In the genomic region with DNA sequence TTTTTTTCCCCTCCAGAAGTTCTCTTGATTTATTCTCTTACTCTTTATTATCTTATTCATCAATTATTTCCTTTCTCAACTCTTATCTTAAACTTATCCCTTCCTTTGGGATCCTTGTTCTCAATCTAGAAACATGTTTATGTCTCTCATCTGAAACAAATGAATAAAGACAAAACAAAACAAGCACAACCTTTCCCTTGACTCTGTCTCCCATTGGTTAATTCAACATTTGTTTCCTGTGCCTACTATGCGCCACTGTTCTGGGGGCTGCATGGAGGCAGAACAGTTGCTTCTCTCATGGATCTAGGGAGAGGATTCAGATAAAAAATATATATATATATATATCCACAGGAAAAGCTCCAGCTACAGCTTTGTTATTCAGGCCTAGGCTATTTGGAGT, we compare ENCODE assay signal across 20 cellular contexts. TPM values are rescaled to one million over a fixed set of nuclear protein-coding genes. Genes with fewer than 3 reads are reported as not detected.
A peak's percentile ranks its signal among the peaks of the same experiment; 100 is the strongest.
DNase-seq lines count a peak whose midpoint lies in the region; ATAC-seq, FAIRE-seq and TF ChIP-seq lines count a peak whose summit lies in the region.
"Had no signal": no experiment of that assay in that cellular context is flagged by ENCODE, and none has a peak within 500 bp of the region (broad histone marks: within the 10 kb centered on the region; RNA-seq: fewer than 3 reads in every experiment).

No MANE protein-coding gene starts in this region.

- H3K9me2 ChIP-seq in PC-3 (replicated peaks; ENCODE audit: low read length) = no peaks in the 10 kb centered on the region

- H3K79me2 ChIP-seq in PC-3 (ENCODE audit: low read length) = no peaks in the 10 kb centered on the region

- CTCF ChIA-PET in PC-3 (lab: Charles Lee) = no interaction called here
- CTCF ChIA-PET in MCF 10A (lab: Yijun Ruan, JAX) = no interaction called here

- DNase-seq in PC-3 (no peak), MCF 10A (ENCODE audit: unreplicated experiment) (no peak), mesenchymal stem cell (no peak), thoracic aorta (ENCODE audit: low spot score) (no peak), small intestine (no peak), posterior vena cava (ENCODE audit: low spot score) (no peak)
- DNase-seq in stimulated activated effector memory CD8-positive, alpha-beta T cell treated with anti-CD3 and anti-CD28 coated beads, Interleukin-12 subunit alpha, Interleukin-12 subunit beta, amount 100 ng/mL, for 72 hours (ENCODE audit: low spot score in 2 of 2) = no peak
- DNase-seq: ACHN; CD8-positive, alpha-beta memory T cell; GDM1; GOT3; Kasumi-1; MM.1S; NCI-H1436 treated with DMSO at 0.1 percent for 48 hours; NCI-H524 treated with DMSO at 0.1 percent for 48 hours had no signal

- no peak overlapping the region for H3K4ac ChIP-seq in mesenchymal stem cell (ENCODE audit: low read depth in 1 of 2, low read length in 2 of 2)

- peaks cover 32% of the 10 kb centered on the region for H3K4me1 Mint-ChIP-seq in MCF 10A (ENCODE audit: insufficient read depth, unreplicated experiment)
- no peaks in the 10 kb centered on the region for H3K4me1 Mint-ChIP-seq in stimulated activated effector memory CD8-positive, alpha-beta T cell treated with anti-CD3 and anti-CD28 coated beads, Interleukin-12 subunit alpha, Interleukin-12 subunit beta, amount 100 ng/mL, for 72 hours

- WGBS in mesenchymal stem cell = no CpG with 5 or more reads among the region's 1 CpG
- 88 to 97% (median 90%) methylated on average over 1 of the region's 1 CpG for WGBS in small intestine, 3 donors

- POLR2A ChIA-PET in PC-3 (lab: Charles Lee; ENCODE audit: unreplicated experiment) (no interaction called here), MCF 10A (lab: Yijun Ruan, JAX) (interaction anchor here (0.9 to 1.4 kb wide), 2 partner anchors 12 to 161 kb away, joined by 3 read pairs; no protein-coding TSS in a partner anchor)

- FAIRE-seq in small intestine (lab: Jason Lieb, UNC) = no peak
- FAIRE-seq: HTR-8/SVneo had no signal

- peak overlapping the region; percentile 88 for H3K27ac Mint-ChIP-seq in MCF 10A (ENCODE audit: low read depth, unreplicated experiment)
- no peak overlapping the region for H3K27ac Mint-ChIP-seq in stimulated activated effector memory CD8-positive, alpha-beta T cell treated with anti-CD3 and anti-CD28 coated beads, Interleukin-12 subunit alpha, Interleukin-12 subunit beta, amount 100 ng/mL, for 72 hours
- H3K27ac Mint-ChIP-seq: CD8-positive, alpha-beta memory T cell; IgD-negative memory B cell had no signal

- intact Hi-C loops in PC-3 (cut with micrococcal nuclease) (loop anchor here (5.0 kb wide), 1 partner anchor 146 kb away; no protein-coding TSS in a partner anchor), MCF 10A (cut with micrococcal nuclease) (no loop called here), posterior vena cava (cut with DNase I) (no loop called here)

- BruUV-seq in PC-3 (replicated peaks; lab: Mats Ljungman, UMichigan) (no TSS peak), MCF 10A (replicated peaks; lab: Mats Ljungman, UMichigan) (no TSS peak)

- no peak overlapping the region for H4K8ac ChIP-seq in mesenchymal stem cell (ENCODE audit: low read length)

- H3K36me3 ChIP-seq in PC-3 (ENCODE audit: low read depth, low read length) = no peaks in the 10 kb centered on the region
- H3K36me3 ChIP-seq in mesenchymal stem cell (ENCODE audit: control insufficient read depth in 1 of 2, insufficient read depth in 2 of 2, low read depth in 1 of 2, low read length in 2 of 2) = no peaks in the 10 kb centered on the region
- no peaks in the 10 kb centered on the region for H3K36me3 ChIP-seq in thoracic aorta
- no peaks in the 10 kb centered on the region for H3K36me3 ChIP-seq in small intestine (ENCODE audit: control insufficient read depth in 2 of 2, insufficient read depth in 2 of 2, low read length in 2 of 2)

- no peaks in the 10 kb centered on the region for H3F3A ChIP-seq in PC-3 (ENCODE audit: low read length, unreplicated experiment)

- ATAC-seq in PC-3 = no peak
- no peak for ATAC-seq in thoracic aorta (ENCODE audit: insufficient number of reproducible peaks, low FRiP score, low read depth)
- no peak for ATAC-seq in stimulated activated effector memory CD8-positive, alpha-beta T cell treated with anti-CD3 and anti-CD28 coated beads, Interleukin-12 subunit alpha, Interleukin-12 subunit beta, amount 100 ng/mL, for 72 hours
- ATAC-seq in GM21515 (IDR thresholded peaks at IDR 0.05; ENCODE audit: unreplicated experiment) = no peak
- ATAC-seq: HCT116 had no signal

- H2AK5ac ChIP-seq in mesenchymal stem cell (ENCODE audit: low read length, severe bottlenecking) = no peak overlapping the region

- no peak overlapping the region for H2BK12ac ChIP-seq in mesenchymal stem cell (ENCODE audit: low read length in 2 of 2)

- H3K18ac ChIP-seq in mesenchymal stem cell (ENCODE audit: low read depth in 1 of 2, low read length in 2 of 2) = no peak overlapping the region

- no peak overlapping the region for H3K4me3 ChIP-seq in PC-3 (ENCODE audit: low read length)
- no peak overlapping the region for H3K4me3 ChIP-seq in mesenchymal stem cell (ENCODE audit: insufficient read depth in 1 of 2, low read depth in 1 of 2, low read length in 2 of 2)
- H3K4me3 ChIP-seq in thoracic aorta = no peak overlapping the region
- no peak overlapping the region for H3K4me3 ChIP-seq in small intestine (ENCODE audit: low read depth in 1 of 2, low read length in 2 of 2)
- H3K4me3 ChIP-seq: PC-9 had no signal

- H2BK15ac ChIP-seq in mesenchymal stem cell (ENCODE audit: low read depth, poor library complexity, severe bottlenecking) = no peak overlapping the region

- H3K23ac ChIP-seq in mesenchymal stem cell (ENCODE audit: low read length in 2 of 2) = no peak overlapping the region

- no peak overlapping the region for H2BK5ac ChIP-seq in mesenchymal stem cell (ENCODE audit: low read depth, low read length, poor library complexity, severe bottlenecking)

- no peaks in the 10 kb centered on the region for H3K36me3 Mint-ChIP-seq in MCF 10A (ENCODE audit: insufficient read depth, unreplicated experiment)
- no peaks in the 10 kb centered on the region for H3K36me3 Mint-ChIP-seq in stimulated activated effector memory CD8-positive, alpha-beta T cell treated with anti-CD3 and anti-CD28 coated beads, Interleukin-12 subunit alpha, Interleukin-12 subunit beta, amount 100 ng/mL, for 72 hours
- H3K36me3 Mint-ChIP-seq: CD8-positive, alpha-beta memory T cell had no signal

- no peak overlapping the region for H4K91ac ChIP-seq in mesenchymal stem cell (ENCODE audit: low read length)

- H2AFZ ChIP-seq in PC-3 (ENCODE audit: low read length) (no peak overlapping the region), mesenchymal stem cell (ENCODE audit: low read depth, low read length) (no peak overlapping the region)
- H2AFZ ChIP-seq: PC-9 had no signal

- H3K9ac ChIP-seq in PC-3 (ENCODE audit: low read length) (no peak overlapping the region), mesenchymal stem cell (ENCODE audit: low read length) (peak overlapping the region; percentile 7)

- no peak for TF ChIP-seq CTCF in PC-3 (conservative IDR thresholded peaks at IDR 0.05; ENCODE audit: low read depth, low read length)
- TF ChIP-seq CTCF in MCF 10A (IDR thresholded peaks at IDR 0.05; ENCODE audit: unreplicated experiment) = no peak
- no peak for TF ChIP-seq CTCF in thoracic aorta (IDR thresholded peaks at IDR 0.05)

- no peak overlapping the region for H3K4me3 Mint-ChIP-seq in MCF 10A (ENCODE audit: unreplicated experiment)
- H3K4me3 Mint-ChIP-seq in stimulated activated effector memory CD8-positive, alpha-beta T cell treated with anti-CD3 and anti-CD28 coated beads, Interleukin-12 subunit alpha, Interleukin-12 subunit beta, amount 100 ng/mL, for 72 hours = no peak overlapping the region
- H3K4me3 Mint-ChIP-seq: CD8-positive, alpha-beta memory T cell; IgD-negative memory B cell had no signal

- no peak overlapping the region for H2BK120ac ChIP-seq in mesenchymal stem cell (ENCODE audit: low read depth, low read length)

- peaks cover 6% of the 10 kb centered on the region for H3K9me3 Mint-ChIP-seq in MCF 10A (ENCODE audit: unreplicated experiment)
- peaks cover 5% of the 10 kb centered on the region for H3K9me3 Mint-ChIP-seq in stimulated activated effector memory CD8-positive, alpha-beta T cell treated with anti-CD3 and anti-CD28 coated beads, Interleukin-12 subunit alpha, Interleukin-12 subunit beta, amount 100 ng/mL, for 72 hours

- H3K27me3 ChIP-seq in PC-3 (ENCODE audit: low read length) = peaks cover 5% of the 10 kb centered on the region
- H3K27me3 ChIP-seq in mesenchymal stem cell (ENCODE audit: control insufficient read depth in 1 of 2, insufficient read depth in 1 of 2, low read length in 2 of 2) = peaks cover 0 to 5% of the 10 kb centered on the region in 2 experiments
- H3K27me3 ChIP-seq in thoracic aorta (replicated peaks; ENCODE audit: insufficient read depth) = no peaks in the 10 kb centered on the region
- H3K27me3 ChIP-seq in small intestine (ENCODE audit: control insufficient read depth in 2 of 2, insufficient read depth in 2 of 2, low read length in 2 of 2) = no peaks in the 10 kb centered on the region

- H3K4me1 ChIP-seq in PC-3 (ENCODE audit: insufficient read depth, low read length) (peaks cover 15% of the 10 kb centered on the region), mesenchymal stem cell (ENCODE audit: control insufficient read depth, insufficient read depth, low read depth, low read length) (peaks cover 2% of the 10 kb centered on the region), thoracic aorta (ENCODE audit: control insufficient read depth in 1 of 2, low read depth in 2 of 2) (peaks cover 20 to 67% of the 10 kb centered on the region in 2 donors), small intestine (ENCODE audit: control insufficient read depth in 2 of 2, insufficient read depth in 1 of 2, low read depth in 1 of 2, low read length in 1 of 2) (peaks cover 0 to 3% of the 10 kb centered on the region in 2 donors)

- H3K4me2 ChIP-seq in PC-3 (ENCODE audit: low read length) (peak overlapping the region; percentile 47; the same call in 1 of the 2 replicates), mesenchymal stem cell (ENCODE audit: low read length, poor library complexity, severe bottlenecking) (no peak overlapping the region)

- H3K27ac ChIP-seq in PC-3 (ENCODE audit: low read length) (no peak overlapping the region), mesenchymal stem cell (ENCODE audit: low read length, poor library complexity, severe bottlenecking) (no peak overlapping the region), thoracic aorta (peak overlapping the region; percentile 90 to 96), small intestine (ENCODE audit: low read depth in 1 of 2, low read length in 1 of 2) (no peak overlapping the region)
- H3K27ac ChIP-seq: PC-9 had no signal

- no peaks in the 10 kb centered on the region for H3K27me3 Mint-ChIP-seq in MCF 10A (ENCODE audit: insufficient read depth, unreplicated experiment)

- no peaks in the 10 kb centered on the region for H4K20me1 ChIP-seq in PC-3 (ENCODE audit: low read length)

- H3K14ac ChIP-seq in mesenchymal stem cell (ENCODE audit: low read length in 2 of 2) = no peak overlapping the region

- H3K9me3 ChIP-seq in PC-3 (ENCODE audit: low read length) = no peaks in the 10 kb centered on the region
- no peaks in the 10 kb centered on the region for H3K9me3 ChIP-seq in mesenchymal stem cell (ENCODE audit: control insufficient read depth, low read length)
- H3K9me3 ChIP-seq in thoracic aorta = no peaks in the 10 kb centered on the region
- H3K9me3 ChIP-seq in small intestine (ENCODE audit: control insufficient read depth, low read depth) = no peaks in the 10 kb centered on the region

- no peaks in the 10 kb centered on the region for H3K79me1 ChIP-seq in mesenchymal stem cell (replicated peaks; ENCODE audit: low read length, poor library complexity, severe bottlenecking)

RNA-seq across cellular contexts. Expression of gene MRAP2, which starts 5.2 kb away (rescaled TPM):
- total RNA-seq in PC-3 (2014; rRNA removed) (0.07 and 0.12 TPM in 2 replicates), MCF 10A (2022) (0.15 and 0.33 TPM in 2 replicates), thoracic aorta (100 to 1,000 TPM in 1 of 2 donors, 10 to 100 TPM in 1; 67.5 to 104 TPM), posterior vena cava (1 to 10 TPM; 2.3 to 3.7 TPM)
- polyA plus RNA-seq in mesenchymal stem cell (2013, experiment 1 of 2) = not detected
- not detected for polyA plus RNA-seq in mesenchymal stem cell (2013, experiment 2 of 2)
- polyA plus RNA-seq in small intestine = 1 to 10 TPM in 2 of 3 donors, under 1 TPM in 1; 0.67 to 6.9 (median 1.9) TPM
- total RNA-seq: CD8-positive, alpha-beta memory T cell; PC-9 had no signal
- polyA plus RNA-seq: CD8-positive, alpha-beta memory T cell; IgD-negative memory B cell had no signal

Comparison
In these comparisons a context has a peak if more than half of its experiments do, and no peak if none do; other contexts are left out.
1. H3K27ac ChIP-seq: peak in thoracic aorta (2 of 2); none in PC-3 (single experiment), mesenchymal stem cell (single experiment) and small intestine (0 of 2).
2. RNA of gene MRAP2, which starts 5.2 kb away (total RNA-seq): 67.5 to 104 TPM in thoracic aorta; 2.3 to 3.7 TPM in posterior vena cava, 0.15 to 0.33 TPM in MCF 10A and 0.07 to 0.12 TPM in PC-3; every median in the first group is over 10 times any median in the second.